ENCODE assay signal across 26 cellular contexts in the genomic region with DNA sequence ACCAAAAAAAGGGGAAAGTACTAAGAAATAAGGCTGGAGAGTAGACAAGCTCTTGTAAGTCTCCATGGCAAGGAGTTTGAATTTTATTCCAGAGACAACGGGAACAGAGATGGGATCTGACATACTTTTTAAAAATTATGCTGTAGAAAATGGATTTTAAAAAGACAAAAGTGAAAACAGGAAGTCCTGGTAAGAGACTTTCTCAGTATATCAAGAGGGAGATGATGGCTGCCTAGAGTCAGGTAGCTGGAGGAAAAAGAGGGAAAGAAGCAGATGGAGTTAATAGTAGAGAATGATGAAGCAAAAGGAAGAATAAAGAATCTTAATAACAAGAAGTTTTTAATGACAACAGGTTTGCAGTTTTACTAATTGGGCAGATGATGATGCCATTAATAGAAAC.
DNase-seq lines count a peak whose midpoint lies in the region; ATAC-seq, FAIRE-seq and TF ChIP-seq lines count a peak whose summit lies in the region.
"Had no signal": no experiment of that assay in that cellular context is flagged by ENCODE, and none has a peak within 500 bp of the region (broad histone marks: within the 10 kb centered on the region; RNA-seq: fewer than 3 reads in every experiment).

No MANE protein-coding gene starts in this region.

- 23% methylated on average over 1 of the region's 1 CpG for WGBS in K562 (ENCODE audit: insufficient coverage, low coverage, missing lambda C conversion rate)
- WGBS in HepG2 (ENCODE audit: low lambda C conversion rate), result 95% methylated on average over 1 of the region's 1 CpG
- 98% methylated on average over 1 of the region's 1 CpG for WGBS in SK-N-SH (ENCODE audit: low lambda C conversion rate)

- H3K27ac ChIP-seq in OCI-LY1 (ENCODE audit: low read depth, low read length, poor library complexity, severe bottlenecking) (peak overlapping the region; percentile 94), K562 (ENCODE audit: extremely low read depth, low read depth, low read length) (no peak overlapping the region), HepG2 (ENCODE audit: extremely low read length, insufficient read depth, low read length) (no peak overlapping the region), SK-N-SH (ENCODE audit: low read depth in 2 of 2, low read length in 1 of 2) (no peak overlapping the region)
- H3K27ac ChIP-seq: GM23248, SJCRH30 had no signal

- TF ChIP-seq POLR2A in K562 (conservative IDR thresholded peaks at IDR 0.05), result no peak
- no peak for TF ChIP-seq POLR2A in HepG2 (IDR thresholded peaks at IDR 0.05; ENCODE audit: insufficient read depth in 1 of 2, low read depth in 2 of 2, low read length in 2 of 2)

- H2AFZ ChIP-seq in OCI-LY1 (ENCODE audit: low read length) (no peak overlapping the region), K562 (ENCODE audit: low read depth, low read length) (no peak overlapping the region), HepG2 (ENCODE audit: low read length) (no peak overlapping the region), SK-N-SH (ENCODE audit: low read depth) (no peak overlapping the region)
- H2AFZ ChIP-seq: GM23248 had no signal

- H3K27me3 ChIP-seq in OCI-LY1 (ENCODE audit: insufficient read depth, low read length) (no peaks in the 10 kb centered on the region), K562 (ENCODE audit: control insufficient read depth in 2 of 2, insufficient read depth in 2 of 2, low read length in 2 of 2) (no peaks in the 10 kb centered on the region), HepG2 (ENCODE audit: control insufficient read depth in 1 of 2, insufficient read depth in 2 of 2, low read length in 2 of 2) (no peaks in the 10 kb centered on the region), SK-N-SH (ENCODE audit: insufficient read depth) (no peaks in the 10 kb centered on the region)
- H3K27me3 ChIP-seq: SJCRH30 had no signal

- H3K79me2 ChIP-seq in OCI-LY1 (ENCODE audit: insufficient read depth, low read length), result no peaks in the 10 kb centered on the region
- H3K79me2 ChIP-seq in K562 (ENCODE audit: control insufficient read depth, insufficient read depth, low read length), result no peaks in the 10 kb centered on the region
- H3K79me2 ChIP-seq in HepG2 (ENCODE audit: insufficient read depth, low read length), result no peaks in the 10 kb centered on the region
- 0 out of 2 replicates have a peak, but pooled peaks cover 7% of the 10 kb centered on the region for H3K79me2 ChIP-seq in SK-N-SH (ENCODE audit: insufficient read depth)

- ATAC-seq in activated naive CD4-positive, alpha-beta T cell treated with anti-CD3 and anti-CD28 coated beads, Interleukin-2, amount 50 U/mL, for 72 hours, result no peak
- ATAC-seq in K562, result no peak
- no peak for ATAC-seq in HepG2
- ATAC-seq: PC-3, Right ventricle myocardium inferior had no signal

- H3K9ac ChIP-seq in OCI-LY1 (ENCODE audit: low read length) (no peak overlapping the region), K562 (ENCODE audit: insufficient read depth in 1 of 2, low read depth in 2 of 2, low read length in 2 of 2) (no peak overlapping the region), HepG2 (ENCODE audit: insufficient read depth, low read depth, low read length) (no peak overlapping the region), SK-N-SH (no peak overlapping the region)
- H3K9ac ChIP-seq: GM23248 had no signal

- peaks cover 56% of the 10 kb centered on the region for H3K4me1 ChIP-seq in OCI-LY1 (ENCODE audit: insufficient read depth, low read length, severe bottlenecking)
- peaks cover 0 to 13% of the 10 kb centered on the region in 2 experiments; a peak in 2 of 5 replicates for H3K4me1 ChIP-seq in K562 (replicated peaks in 1 of 2; ENCODE audit: control insufficient read depth in 2 of 2, insufficient read depth in 2 of 2, low read length in 2 of 2)
- peaks cover 10% of the 10 kb centered on the region; the same call in 1 of the 2 replicates for H3K4me1 ChIP-seq in HepG2 (ENCODE audit: insufficient read depth, low read length)
- peaks cover 2 to 6% of the 10 kb centered on the region in 2 experiments; a peak in 2 of 4 replicates for H3K4me1 ChIP-seq in SK-N-SH (ENCODE audit: control insufficient read depth in 1 of 2, insufficient read depth in 2 of 2, low read depth in 1 of 2, low read length in 1 of 2)

- CTCF ChIA-PET in K562 (lab: Yijun Ruan, JAX; ENCODE audit: low intra/inter-chr PET ratio) (no interaction called here), HepG2 (lab: Yijun Ruan, JAX; ENCODE audit: low intra/inter-chr PET ratio, low total read pairs) (no interaction called here), SK-N-SH (lab: Yijun Ruan, JAX) (interaction anchor here (0.7 to 2.1 kb wide), 6 partner anchors 11 to 461 kb away, joined by 3 to 8 read pairs (median 4); no protein-coding TSS in a partner anchor)

- no peak overlapping the region for H3K4me3 ChIP-seq in OCI-LY1 (ENCODE audit: low read depth, low read length, poor library complexity, severe bottlenecking)
- no peak overlapping the region for H3K4me3 ChIP-seq in K562
- H3K4me3 ChIP-seq in HepG2 (replicated peaks in 1 of 3; ENCODE audit: insufficient read depth in 1 of 3, low read depth in 2 of 3, low read length in 3 of 3), result no peak overlapping the region
- H3K4me3 ChIP-seq in SK-N-SH (ENCODE audit: low read depth in 2 of 2, low read length in 1 of 2), result no peak overlapping the region
- H3K4me3 ChIP-seq: GM23248, SJCRH30 had no signal

- no peaks in the 10 kb centered on the region for H3K36me3 ChIP-seq in OCI-LY1 (ENCODE audit: insufficient read depth, low read length)
- no peaks in the 10 kb centered on the region for H3K36me3 ChIP-seq in K562 (ENCODE audit: control insufficient read depth, insufficient read depth, low read length)
- no peaks in the 10 kb centered on the region; a peak in 2 of 5 replicates for H3K36me3 ChIP-seq in HepG2 (replicated peaks in 1 of 2; ENCODE audit: control insufficient read depth in 1 of 2, insufficient read depth in 2 of 2, low read length in 2 of 2)
- peaks cover 0 to 3% of the 10 kb centered on the region in 2 experiments for H3K36me3 ChIP-seq in SK-N-SH (replicated peaks in 1 of 2; ENCODE audit: control insufficient read depth in 1 of 2, insufficient read depth in 2 of 2, low read length in 1 of 2)

- no peak overlapping the region for H3K4me3 Mint-ChIP-seq in activated naive CD4-positive, alpha-beta T cell treated with anti-CD3 and anti-CD28 coated beads, Interleukin-2, amount 50 U/mL, for 24 hours
- H3K4me3 Mint-ChIP-seq: CD4-positive, CD25-positive, alpha-beta regulatory T cell; H9; HFFc6 had no signal

- no peaks in the 10 kb centered on the region for H3K9me1 ChIP-seq in K562 (ENCODE audit: control insufficient read depth, insufficient read depth, low read length)

- in situ Hi-C loops in K562 (cut with MboI), result no loop called here
- in situ Hi-C loops in HepG2 (cut with HindIII; ENCODE audit: extremely low pct_ligation_motif_present, low pct_unique_long_range_greater_than_20kb), result no loop called here

- H3K9me2 ChIP-seq in OCI-LY1 (ENCODE audit: low read depth, low read length), result no peaks in the 10 kb centered on the region
- no peaks in the 10 kb centered on the region for H3K9me2 ChIP-seq in SK-N-SH

- H4K20me1 ChIP-seq in OCI-LY1 (ENCODE audit: insufficient read depth, low read length) (no peaks in the 10 kb centered on the region), K562 (replicated peaks; ENCODE audit: control insufficient read depth, insufficient read depth, low read length) (no peaks in the 10 kb centered on the region), HepG2 (ENCODE audit: insufficient read depth, low read length) (no peaks in the 10 kb centered on the region), SK-N-SH (ENCODE audit: insufficient read depth) (no peaks in the 10 kb centered on the region)

- H3K27me3 Mint-ChIP-seq in activated naive CD4-positive, alpha-beta T cell treated with anti-CD3 and anti-CD28 coated beads, Interleukin-2, amount 50 U/mL, for 24 hours, result no peaks in the 10 kb centered on the region
- H3K27me3 Mint-ChIP-seq: CD4-positive, CD25-positive, alpha-beta regulatory T cell had no signal

- no TSS peak for BruUV-seq in K562 (replicated peaks; lab: Mats Ljungman, UMichigan)
- no TSS peak for BruUV-seq in HepG2 (replicated peaks; lab: Mats Ljungman, UMichigan)

- peaks cover 24% of the 10 kb centered on the region for H3K36me3 Mint-ChIP-seq in activated naive CD4-positive, alpha-beta T cell treated with anti-CD3 and anti-CD28 coated beads, Interleukin-2, amount 50 U/mL, for 24 hours
- peaks cover 0 to 14% of the 10 kb centered on the region in 2 donors for H3K36me3 Mint-ChIP-seq in activated naive CD4-positive, alpha-beta T cell treated with anti-CD3 and anti-CD28 coated beads, Interleukin-2, amount 50 U/mL, for 72 hours

- POLR2A ChIA-PET in K562 (lab: Yijun Ruan, JAX) (interaction anchor here (1.0 kb wide), 1 partner anchor 13 kb away, joined by 3 read pairs; no protein-coding TSS in a partner anchor), HepG2 (lab: Yijun Ruan, JAX) (no interaction called here), SK-N-SH (lab: Yijun Ruan, JAX) (no interaction called here)

- no peak for TF ChIP-seq RAD21 in K562 (CRISPR knock-in tag; conservative IDR thresholded peaks at IDR 0.05 in 1 of 2, IDR thresholded peaks at IDR 0.05 in 1 of 2)
- TF ChIP-seq RAD21 in HepG2 (CRISPR knock-in tag; IDR thresholded peaks at IDR 0.05), result no peak
- TF ChIP-seq RAD21 in SK-N-SH (IDR thresholded peaks at IDR 0.05; ENCODE audit: low read length), result no peak

- intact Hi-C loops in K562 (cut with micrococcal nuclease), result no loop called here
- intact Hi-C loops in HepG2 (cut with micrococcal nuclease; ENCODE audit: unreplicated experiment), result no loop called here

- FAIRE-seq in K562 (lab: Jason Lieb, UNC) (no peak), HepG2 (lab: Jason Lieb, UNC) (no peak)
- FAIRE-seq: G401.6, GM12892, HTR-8/SVneo had no signal

- TF ChIP-seq EP300 in K562 (IDR thresholded peaks at IDR 0.05; ENCODE audit: low read length), result no peak
- TF ChIP-seq EP300 in HepG2 (IDR thresholded peaks at IDR 0.05; ENCODE audit: low read depth in 2 of 2, low read length in 2 of 2), result no peak
- TF ChIP-seq EP300 in HepG2 (CRISPR knock-in tag; IDR thresholded peaks at IDR 0.05; ENCODE audit: borderline replicate concordance), result no peak
- no peak for TF ChIP-seq EP300 in SK-N-SH (IDR thresholded peaks at IDR 0.05; ENCODE audit: borderline replicate concordance in 1 of 2, low read depth in 1 of 2, low read length in 1 of 2)

- no peaks in the 10 kb centered on the region for H3F3A ChIP-seq in OCI-LY1 (ENCODE audit: insufficient read depth, low read length)
- peaks cover 7% of the 10 kb centered on the region for H3F3A ChIP-seq in SK-N-SH (replicated peaks; ENCODE audit: insufficient read depth)

- peaks cover 9% of the 10 kb centered on the region for H3K9me3 Mint-ChIP-seq in activated naive CD4-positive, alpha-beta T cell treated with anti-CD3 and anti-CD28 coated beads, Interleukin-2, amount 50 U/mL, for 24 hours
- peaks cover 0 to 7% of the 10 kb centered on the region in 2 donors for H3K9me3 Mint-ChIP-seq in activated naive CD4-positive, alpha-beta T cell treated with anti-CD3 and anti-CD28 coated beads, Interleukin-2, amount 50 U/mL, for 72 hours
- H3K9me3 Mint-ChIP-seq: H9, HFFc6 had no signal

- no peak for DNase-seq in activated naive CD4-positive, alpha-beta T cell treated with anti-CD3 and anti-CD28 coated beads, Interleukin-2, amount 50 U/mL, for 72 hours (ENCODE audit: low spot score in 2 of 2)
- DNase-seq in K562 (ENCODE audit: extremely low read depth in 1 of 4, low spot score in 3 of 4), result no peak
- no peak for DNase-seq in stimulated activated CD4-positive, alpha-beta T cell treated with anti-CD3 and anti-CD28 coated beads, Interleukin-2, amount 100 ng/mL, for 48 hours
- DNase-seq in HepG2 (ENCODE audit: low spot score), result no peak
- DNase-seq in SK-N-SH, result no peak
- DNase-seq: CD4-positive, CD25-positive, alpha-beta regulatory T cell; GM23248; H9; HFFc6; KG1; NCI-H1092 treated with DMSO at 0.1 percent for 48 hours; NCI-H1436; NCI-H187; NCI-H2081 treated with DMSO at 0.1 percent for 48 hours; NCI-H2171; NCI-H226; NCI-H510A; NCI-H69; PC-3; SJCRH30 had no signal

- peak overlapping the region; percentile 26 for H3K27ac Mint-ChIP-seq in activated naive CD4-positive, alpha-beta T cell treated with anti-CD3 and anti-CD28 coated beads, Interleukin-2, amount 50 U/mL, for 24 hours
- H3K27ac Mint-ChIP-seq in activated naive CD4-positive, alpha-beta T cell treated with anti-CD3 and anti-CD28 coated beads, Interleukin-2, amount 50 U/mL, for 72 hours, result no peak overlapping the region
- H3K27ac Mint-ChIP-seq: HFFc6 had no signal

- peaks cover 15% of the 10 kb centered on the region for H3K4me1 Mint-ChIP-seq in activated naive CD4-positive, alpha-beta T cell treated with anti-CD3 and anti-CD28 coated beads, Interleukin-2, amount 50 U/mL, for 24 hours

- TF ChIP-seq CTCF in OCI-LY1 (IDR thresholded peaks at IDR 0.05; ENCODE audit: low read length) (no peak), K562 (IDR thresholded peaks at IDR 0.05 in 2 of 3, conservative IDR thresholded peaks at IDR 0.05 in 1 of 3; ENCODE audit: insufficient read depth in 2 of 3, low read depth in 1 of 3, low read length in 3 of 3) (no peak), HepG2 (CRISPR knock-in tag; IDR thresholded peaks at IDR 0.05) (no peak), SK-N-SH (IDR thresholded peaks at IDR 0.05) (no peak)

- H3K4me2 ChIP-seq in OCI-LY1 (ENCODE audit: low read length) (no peak overlapping the region), K562 (ENCODE audit: insufficient read depth, low read length) (no peak overlapping the region), HepG2 (ENCODE audit: low read depth, low read length) (no peak overlapping the region), SK-N-SH (no peak overlapping the region)

- no peaks in the 10 kb centered on the region for H3K9me3 ChIP-seq in OCI-LY1 (ENCODE audit: low read length)
- H3K9me3 ChIP-seq in K562 (replicated peaks; ENCODE audit: control insufficient read depth, insufficient read depth, low read depth, low read length), result no peaks in the 10 kb centered on the region
- H3K9me3 ChIP-seq in HepG2 (ENCODE audit: low read length), result no peaks in the 10 kb centered on the region
- no peaks in the 10 kb centered on the region for H3K9me3 ChIP-seq in SK-N-SH
- H3K9me3 ChIP-seq: SJCRH30 had no signal
